ENCODE assay signal across 21 cellular contexts in the genomic region with DNA sequence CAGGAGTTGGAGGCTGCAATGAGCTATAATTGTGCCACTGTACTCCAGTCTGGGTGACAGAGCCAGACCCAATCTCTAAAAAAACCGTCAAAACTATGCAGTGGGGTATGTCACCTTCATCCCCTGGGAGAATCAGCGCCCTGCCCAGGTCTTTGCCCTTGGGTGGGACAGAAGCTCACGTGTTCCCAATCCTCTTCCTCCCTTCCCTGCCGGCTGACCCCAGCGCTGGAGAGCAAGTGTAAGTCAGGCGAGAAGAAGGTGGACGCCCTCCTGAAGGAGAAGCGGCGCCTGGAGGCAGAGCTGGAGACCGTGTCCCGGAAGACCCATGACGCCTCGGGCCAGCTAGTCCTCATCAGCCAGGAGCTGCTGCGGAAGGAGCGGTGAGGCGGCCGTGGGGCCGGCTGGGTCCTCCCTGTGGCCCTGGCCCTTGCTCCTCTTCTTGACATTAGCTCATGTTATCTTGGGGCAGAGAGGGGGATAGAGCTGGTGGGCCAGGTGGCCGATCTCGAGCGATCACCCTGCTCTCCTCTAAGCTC.
"Had no signal": no experiment of that assay in that cellular context is flagged by ENCODE, and none has a peak within 500 bp of the region (broad histone marks: within the 10 kb centered on the region; RNA-seq: fewer than 3 reads in every experiment).

No MANE protein-coding gene starts in this region.

- DNase-seq: Kasumi-1, MM.1S, NCI-H1092 treated with DMSO at 0.1 percent for 48 hours, NCI-H1436, NCI-H187, NCI-H2029, NCI-H2081 treated with DMSO at 0.1 percent for 48 hours, NCI-H2171, NCI-H226, NCI-H446, NCI-H510A, NCI-H524 treated with DMSO at 0.1 percent for 48 hours, NCI-H69, NCI-H774, Right ventricle myocardium superior, RPMI8226, SIG-M5 had no signal

- H3K27ac ChIP-seq: KMS-11, SJSA1, SK-N-MC had no signal

- H3K4me2 ChIP-seq: KMS-11 had no signal

- H3K4me3 ChIP-seq: SJSA1, SK-N-MC had no signal

- H3K9ac ChIP-seq: KMS-11 had no signal

- H3K9me3 ChIP-seq: SJSA1 had no signal

- FAIRE-seq: RCC 7860 had no signal

- H3K27me3 ChIP-seq: SJSA1 had no signal
